Comparison of ENCODE assay signal across 1 cellular context in genomic region chr20:46330072-46330763, GRCh38.
TF ChIP-seq lines count a peak whose summit lies in the region.

No MANE protein-coding gene starts in this region.

TF ChIP-seq in HepG2, 621 proteins besides CTCF, POLR2A, EP300 and RAD21 (continued from another document):
- no peak for TF ChIP-seq ARID5B (CRISPR knock-in tag; IDR thresholded peaks at IDR 0.05)
